ENCODE assay signal across 1 cellular context in the genomic region with DNA sequence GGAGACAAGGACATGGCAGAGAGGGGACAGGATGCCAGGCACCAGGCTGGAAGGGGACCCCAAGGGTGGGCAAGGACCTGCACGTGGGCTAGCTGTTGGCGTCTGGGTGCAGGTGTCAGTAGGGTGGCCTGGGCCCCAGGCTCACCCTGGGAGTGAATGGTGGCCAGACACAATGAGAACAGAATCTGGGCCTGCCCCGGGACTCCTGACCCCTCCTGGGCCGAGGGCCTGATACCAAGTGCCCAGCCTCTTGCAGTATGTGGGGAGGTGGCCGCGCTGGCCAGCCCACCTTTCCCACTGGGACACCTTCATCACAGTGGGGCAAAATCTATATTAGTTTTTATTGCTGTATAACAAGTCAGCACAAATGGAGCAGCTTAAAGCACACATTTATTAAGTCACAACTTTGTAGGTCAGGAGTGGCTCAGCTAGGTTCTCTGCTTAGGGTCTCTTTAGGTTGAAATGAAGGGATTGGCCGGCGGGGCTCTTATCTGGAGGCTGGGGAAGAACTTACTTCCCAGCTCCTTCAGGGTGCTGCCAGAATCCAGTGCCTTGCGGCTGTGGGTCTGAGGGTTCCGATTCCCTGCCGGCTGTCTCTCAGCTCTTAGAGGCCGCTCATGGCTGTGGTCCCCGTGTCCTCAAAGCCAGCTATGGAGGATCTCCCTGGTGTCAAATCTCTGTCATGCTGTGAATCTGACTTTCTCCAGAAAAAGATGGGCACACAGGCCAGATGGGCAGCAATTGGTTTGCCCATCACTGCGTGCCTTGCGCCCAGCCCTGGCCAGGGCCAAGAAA.
TF ChIP-seq lines count a peak whose summit lies in the region.

No MANE protein-coding gene starts in this region.

TF ChIP-seq in WTC11, 78 proteins besides CTCF, POLR2A, EP300 and RAD21 (continued from another document):
- TF ChIP-seq, protein P1, sequence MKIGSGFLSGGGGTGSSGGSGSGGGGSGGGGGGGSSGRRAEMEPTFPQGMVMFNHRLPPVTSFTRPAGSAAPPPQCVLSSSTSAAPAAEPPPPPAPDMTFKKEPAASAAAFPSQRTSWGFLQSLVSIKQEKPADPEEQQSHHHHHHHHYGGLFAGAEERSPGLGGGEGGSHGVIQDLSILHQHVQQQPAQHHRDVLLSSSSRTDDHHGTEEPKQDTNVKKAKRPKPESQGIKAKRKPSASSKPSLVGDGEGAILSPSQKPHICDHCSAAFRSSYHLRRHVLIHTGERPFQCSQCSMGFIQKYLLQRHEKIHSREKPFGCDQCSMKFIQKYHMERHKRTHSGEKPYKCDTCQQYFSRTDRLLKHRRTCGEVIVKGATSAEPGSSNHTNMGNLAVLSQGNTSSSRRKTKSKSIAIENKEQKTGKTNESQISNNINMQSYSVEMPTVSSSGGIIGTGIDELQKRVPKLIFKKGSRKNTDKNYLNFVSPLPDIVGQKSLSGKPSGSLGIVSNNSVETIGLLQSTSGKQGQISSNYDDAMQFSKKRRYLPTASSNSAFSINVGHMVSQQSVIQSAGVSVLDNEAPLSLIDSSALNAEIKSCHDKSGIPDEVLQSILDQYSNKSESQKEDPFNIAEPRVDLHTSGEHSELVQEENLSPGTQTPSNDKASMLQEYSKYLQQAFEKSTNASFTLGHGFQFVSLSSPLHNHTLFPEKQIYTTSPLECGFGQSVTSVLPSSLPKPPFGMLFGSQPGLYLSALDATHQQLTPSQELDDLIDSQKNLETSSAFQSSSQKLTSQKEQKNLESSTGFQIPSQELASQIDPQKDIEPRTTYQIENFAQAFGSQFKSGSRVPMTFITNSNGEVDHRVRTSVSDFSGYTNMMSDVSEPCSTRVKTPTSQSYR (CRISPR knock-in tag; IDR thresholded peaks at IDR 0.05), result no peak
- TF ChIP-seq CREM (CRISPR knock-in tag; IDR thresholded peaks at IDR 0.05), result no peak
- TF ChIP-seq, protein P2, sequence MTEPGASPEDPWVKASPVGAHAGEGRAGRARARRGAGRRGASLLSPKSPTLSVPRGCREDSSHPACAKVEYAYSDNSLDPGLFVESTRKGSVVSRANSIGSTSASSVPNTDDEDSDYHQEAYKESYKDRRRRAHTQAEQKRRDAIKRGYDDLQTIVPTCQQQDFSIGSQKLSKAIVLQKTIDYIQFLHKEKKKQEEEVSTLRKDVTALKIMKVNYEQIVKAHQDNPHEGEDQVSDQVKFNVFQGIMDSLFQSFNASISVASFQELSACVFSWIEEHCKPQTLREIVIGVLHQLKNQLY (CRISPR knock-in tag; IDR thresholded peaks at IDR 0.05), result no peak
- no peak for TF ChIP-seq RELA (CRISPR knock-in tag; IDR thresholded peaks at IDR 0.05; ENCODE audit: borderline replicate concordance)
- TF ChIP-seq OVOL2 (CRISPR knock-in tag; IDR thresholded peaks at IDR 0.05; ENCODE audit: borderline replicate concordance), result no peak
- TF ChIP-seq NFE2L1 (CRISPR knock-in tag; IDR thresholded peaks at IDR 0.05), result no peak
- TF ChIP-seq NFATC4 (CRISPR knock-in tag; IDR thresholded peaks at IDR 0.05), result no peak
- no peak for TF ChIP-seq ZNF219 (CRISPR knock-in tag; IDR thresholded peaks at IDR 0.05; ENCODE audit: borderline replicate concordance)
- TF ChIP-seq MYBL2 (CRISPR knock-in tag; IDR thresholded peaks at IDR 0.05), result no peak
- TF ChIP-seq, protein P3, sequence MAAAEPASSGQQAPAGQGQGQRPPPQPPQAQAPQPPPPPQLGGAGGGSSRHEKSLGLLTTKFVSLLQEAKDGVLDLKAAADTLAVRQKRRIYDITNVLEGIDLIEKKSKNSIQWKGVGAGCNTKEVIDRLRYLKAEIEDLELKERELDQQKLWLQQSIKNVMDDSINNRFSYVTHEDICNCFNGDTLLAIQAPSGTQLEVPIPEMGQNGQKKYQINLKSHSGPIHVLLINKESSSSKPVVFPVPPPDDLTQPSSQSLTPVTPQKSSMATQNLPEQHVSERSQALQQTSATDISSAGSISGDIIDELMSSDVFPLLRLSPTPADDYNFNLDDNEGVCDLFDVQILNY (CRISPR knock-in tag; IDR thresholded peaks at IDR 0.05), result no peak
- TF ChIP-seq CREB1 (CRISPR knock-in tag; IDR thresholded peaks at IDR 0.05), result no peak
TF ChIP-seq in WTC11: peak in this region for 0.
